Comparison of ENCODE assay signal across 14 cellular contexts in the genomic region with DNA sequence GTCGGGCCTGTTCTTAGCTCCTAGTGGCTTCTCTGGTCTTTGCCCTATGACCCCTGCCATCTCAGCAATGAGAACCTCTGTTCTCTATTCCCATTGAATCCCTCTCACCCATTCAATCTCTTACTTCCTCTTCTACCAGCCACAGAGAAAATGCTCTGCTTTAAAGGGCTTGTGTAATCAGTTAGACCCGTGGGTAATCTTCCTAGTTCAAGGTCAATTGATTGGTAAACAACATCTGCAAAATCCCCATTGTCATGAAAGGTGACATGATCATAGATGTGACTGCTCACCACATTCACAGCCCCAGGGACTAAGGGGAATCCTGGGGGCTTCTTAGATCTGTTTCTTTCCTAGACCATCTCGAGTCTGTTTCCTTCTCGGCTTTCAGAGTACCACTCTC. TPM values are rescaled to one million over a fixed set of nuclear protein-coding genes. Genes with fewer than 3 reads are reported as not detected.
A peak's percentile ranks its signal among the peaks of the same experiment; 100 is the strongest.
DNase-seq lines count a peak whose midpoint lies in the region; ATAC-seq and TF ChIP-seq lines count a peak whose summit lies in the region.
"Had no signal": no experiment of that assay in that cellular context is flagged by ENCODE, and none has a peak within 500 bp of the region (broad histone marks: within the 10 kb centered on the region; RNA-seq: fewer than 3 reads in every experiment).

No MANE protein-coding gene starts in this region.

- H3K27ac ChIP-seq in transverse colon: no peak overlapping the region
- H3K27ac ChIP-seq: neutrophil, skin epidermis had no signal

- no peaks in the 10 kb centered on the region for H3K27me3 ChIP-seq in transverse colon

- ATAC-seq in GM18517 (IDR thresholded peaks at IDR 0.05; ENCODE audit: unreplicated experiment) (peak; percentile 68), HG02763 (IDR thresholded peaks at IDR 0.05; ENCODE audit: unreplicated experiment) (peak; percentile 70)

- no peaks in the 10 kb centered on the region for H3K9me3 ChIP-seq in transverse colon
- H3K9me3 ChIP-seq: neutrophil had no signal

- DNase-seq in AML-193 (lab: John Stamatoyannopoulos, UW): peak; percentile 11 to 18
- DNase-seq in NCI-H748 (lab: John Stamatoyannopoulos, UW; ENCODE audit: unreplicated experiment): peak; percentile 67
- DNase-seq in NCI-H226: no peak
- no peak for DNase-seq in activated gamma-delta T cell (lab: John Stamatoyannopoulos, UW)
- no peak for DNase-seq in transverse colon
- DNase-seq in anterior cingulate cortex (lab: John Stamatoyannopoulos, UW): no peak
- DNase-seq: activated T-cell treated with anti-CD3 and anti-CD28 coated beads, Interleukin-2, amount 50 U/mL, for 1 hour; NCI-H2171 treated with DMSO at 0.1 percent for 48 hours had no signal

- intact Hi-C loops in transverse colon (cut with DNase I; ENCODE audit: low total_unique reads): no loop called here

- no peak overlapping the region for H3K4me3 ChIP-seq in transverse colon
- H3K4me3 ChIP-seq: skin epidermis had no signal

- no peak for TF ChIP-seq EP300 in transverse colon (IDR thresholded peaks at IDR 0.05; ENCODE audit: low read depth)

- H3K4me1 ChIP-seq in transverse colon: peaks cover 0 to 6% (median 3%) of the 10 kb centered on the region in 4 donors

- 73% methylated on average over 4 of the region's 4 CpGs; no CpG with 5 or more reads in 1 of the 2 donors for WGBS in transverse colon (ENCODE audit: low coverage in 1 of 2), 2 donors

- no peak for TF ChIP-seq CTCF in transverse colon (IDR thresholded peaks at IDR 0.05)

- no peak for TF ChIP-seq POLR2A in transverse colon (IDR thresholded peaks at IDR 0.05)

- H3K36me3 ChIP-seq in transverse colon: no peaks in the 10 kb centered on the region
- H3K36me3 ChIP-seq: neutrophil had no signal

- in situ Hi-C loops in transverse colon (cut with MboI; ENCODE audit: low pct_ligation_motif_present in 1 of 4, low pct_unique_long_range_greater_than_20kb in 1 of 4, low sequenced_read_pairs in 3 of 4): no loop called here

RNA-seq across cellular contexts. Expression of a gene that starts 7.2 kb away (rescaled TPM):
- total RNA-seq in transverse colon: not detected
- total RNA-seq: G401, glomerular endothelial cell had no signal

RNA-seq across cellular contexts. Expression of a gene that starts 13.6 kb away (rescaled TPM):
- 10 to 100 TPM; 22.1 to 35.8 (median 27.9) TPM for total RNA-seq in transverse colon

RNA-seq across cellular contexts. Expression of a gene that starts 36.2 kb away (rescaled TPM):
- 1 to 10 TPM in 2 of 4 donors, not detected in 2; 2.6 to 2.7 TPM for total RNA-seq in transverse colon

Comparison
In these comparisons a context has a peak if more than half of its experiments do, and no peak if none do; other contexts are left out.
1. DNase-seq: peak in AML-193 (2 of 2) and NCI-H748 (single experiment); none in NCI-H226 (single experiment), activated gamma-delta T cell (single experiment), transverse colon (single experiment) and anterior cingulate cortex (0 of 58).